In genomic region chr21:16159971-16160350, GRCh38 we compare ENCODE assay signal across 19 cellular contexts.
"Had no signal": no experiment of that assay in that cellular context is flagged by ENCODE, and none has a peak within 500 bp of the region (broad histone marks: within the 10 kb centered on the region; RNA-seq: fewer than 3 reads in every experiment).

No MANE protein-coding gene starts in this region.

- H3K4me3 Mint-ChIP-seq: naive thymus-derived CD8-positive, alpha-beta T cell; stimulated activated effector memory CD8-positive, alpha-beta T cell treated with anti-CD3 and anti-CD28 coated beads, Interleukin-12 subunit alpha, Interleukin-12 subunit beta, amount 100 ng/mL, for 72 hours had no signal

- H3K9me3 ChIP-seq: colonic mucosa, heart left ventricle, mucosa of descending colon, pancreas, psoas muscle, right lobe of liver, tibial nerve, upper lobe of right lung had no signal

- H3K36me3 Mint-ChIP-seq: naive thymus-derived CD8-positive, alpha-beta T cell; stimulated activated effector memory CD8-positive, alpha-beta T cell treated with anti-CD3 and anti-CD28 coated beads, Interleukin-12 subunit alpha, Interleukin-12 subunit beta, amount 100 ng/mL, for 72 hours had no signal

- H3K36me3 ChIP-seq: colonic mucosa, heart left ventricle, pancreas, right lobe of liver, tibial nerve, upper lobe of right lung had no signal

- H3K4me1 Mint-ChIP-seq: naive thymus-derived CD8-positive, alpha-beta T cell; stimulated activated effector memory CD8-positive, alpha-beta T cell treated with anti-CD3 and anti-CD28 coated beads, Interleukin-12 subunit alpha, Interleukin-12 subunit beta, amount 100 ng/mL, for 72 hours had no signal

- H3K27me3 ChIP-seq: colonic mucosa, heart left ventricle, pancreas, right lobe of liver, tibial nerve, upper lobe of right lung had no signal

- DNase-seq: colonic mucosa; dermis blood vessel endothelial cell; heart left ventricle; hypothalamus; islet precursor cell; mucosa of descending colon; naive thymus-derived CD8-positive, alpha-beta T cell; nucleus accumbens; pancreas; psoas muscle; retina; right lobe of liver; stimulated activated CD4-positive, alpha-beta T cell treated with anti-CD3 and anti-CD28 coated beads, Interleukin-4, amount 100 ng/mL, for 1 hour; stimulated activated CD8-positive, alpha-beta memory T cell treated with anti-CD3 and anti-CD28 coated beads, Interleukin-4, amount 100 ng/mL, for 48 hours; stimulated activated naive CD8-positive, alpha-beta T cell treated with anti-CD3 and anti-CD28 coated beads, Interleukin-15, Interleukin-2, amounts not matched to agents 100 U/mL and 50 U/mL, for 24 hours; upper lobe of right lung had no signal

- H3K9me3 Mint-ChIP-seq: stimulated activated effector memory CD8-positive, alpha-beta T cell treated with anti-CD3 and anti-CD28 coated beads, Interleukin-12 subunit alpha, Interleukin-12 subunit beta, amount 100 ng/mL, for 72 hours had no signal

- H3K27ac ChIP-seq: colonic mucosa, heart left ventricle, pancreas, psoas muscle, right lobe of liver, tibial nerve, upper lobe of right lung had no signal

- H3K4me3 ChIP-seq: colonic mucosa, heart left ventricle, mucosa of descending colon, pancreas, psoas muscle, right lobe of liver, tibial nerve, upper lobe of right lung had no signal

- H3K27ac Mint-ChIP-seq: naive thymus-derived CD8-positive, alpha-beta T cell; stimulated activated effector memory CD8-positive, alpha-beta T cell treated with anti-CD3 and anti-CD28 coated beads, Interleukin-12 subunit alpha, Interleukin-12 subunit beta, amount 100 ng/mL, for 72 hours had no signal

- H3K4me1 ChIP-seq: colonic mucosa, heart left ventricle, pancreas, psoas muscle, right lobe of liver, tibial nerve, upper lobe of right lung had no signal

- ATAC-seq: heart left ventricle; left lobe of liver; mucosa of descending colon; naive thymus-derived CD8-positive, alpha-beta T cell; pancreas; psoas muscle; right lobe of liver; stimulated activated effector memory CD8-positive, alpha-beta T cell treated with anti-CD3 and anti-CD28 coated beads, Interleukin-12 subunit alpha, Interleukin-12 subunit beta, amount 100 ng/mL, for 72 hours; stimulated activated naive CD8-positive, alpha-beta T cell treated with anti-CD3 and anti-CD28 coated beads, Interleukin-15, Interleukin-2, amounts not matched to agents 100 U/mL and 50 U/mL, for 24 hours; upper lobe of right lung had no signal
